In the genomic region with DNA sequence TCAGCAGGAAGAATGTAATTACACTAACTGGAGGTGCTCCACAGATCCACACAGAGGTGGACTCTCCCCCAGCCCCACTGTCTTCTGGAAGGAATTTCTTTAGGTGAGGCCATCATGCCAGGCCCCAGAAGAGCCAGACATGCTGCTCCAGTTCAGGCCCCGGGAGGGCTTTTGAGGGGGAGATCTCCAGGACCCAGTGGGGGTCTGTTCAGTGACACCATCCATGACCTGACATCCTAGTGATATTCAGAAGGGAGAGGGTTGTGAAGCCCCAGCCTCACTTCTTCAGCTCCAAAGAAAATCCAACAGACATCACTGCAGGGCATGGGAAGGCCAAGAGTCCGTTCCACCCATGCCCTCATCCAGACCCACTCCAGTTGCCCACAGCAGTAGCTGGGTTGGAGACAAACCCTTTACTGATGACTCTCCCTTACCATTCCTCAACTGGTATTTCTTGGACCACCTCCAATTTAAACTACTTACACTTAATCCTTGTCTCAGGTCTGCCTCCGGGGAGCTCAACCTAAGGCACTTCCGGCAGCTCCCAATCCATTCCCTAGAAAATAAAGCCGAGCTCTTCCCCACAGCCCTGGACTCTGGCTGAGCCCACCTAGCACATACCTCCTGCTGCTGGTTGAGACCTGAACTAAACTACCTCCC, we compare ENCODE assay signal across 35 cellular contexts. TPM values are rescaled to one million over a fixed set of nuclear protein-coding genes. Genes with fewer than 3 reads are reported as not detected.
"Had no signal": no experiment of that assay in that cellular context is flagged by ENCODE, and none has a peak within 500 bp of the region (broad histone marks: within the 10 kb centered on the region; RNA-seq: fewer than 3 reads in every experiment).

No MANE protein-coding gene starts in this region.

- H3K4me3 Mint-ChIP-seq: activated CD8-positive, alpha-beta T cell treated with anti-CD3 and anti-CD28 coated beads for 36 hours; activated naive CD4-positive, alpha-beta T cell treated with anti-CD3 and anti-CD28 coated beads, Interleukin-2, amount 10 ng/mL, durations not matched to agents 7 days and 5 days; activated naive CD8-positive, alpha-beta T cell treated with anti-CD3 and anti-CD28 coated beads, Interleukin-2, amount 10 ng/mL, durations not matched to agents 7 days and 5 days; activated T-cell treated with anti-CD3 and anti-CD28 coated beads, Interleukin-2, amount 50 U/mL, for 4 hours; dendritic cell treated with granulocyte-macrophage colony-stimulating factor and Interleukin-4, amounts not matched to agents 40 ng/mL and 50 ng/mL, for 4 days; natural killer cell treated with Interleukin-12 subunit alpha and Interleukin-12 subunit beta and Interleukin-15 and Interleukin-18, amount 100 ng/mL, for 72 hours; WTC11 had no signal

- H3K27ac Mint-ChIP-seq: activated CD8-positive, alpha-beta T cell treated with anti-CD3 and anti-CD28 coated beads for 36 hours; activated naive CD4-positive, alpha-beta T cell treated with anti-CD3 and anti-CD28 coated beads, Interleukin-2, amount 10 ng/mL, durations not matched to agents 7 days and 5 days; activated naive CD8-positive, alpha-beta T cell treated with anti-CD3 and anti-CD28 coated beads, Interleukin-2, amount 10 ng/mL, durations not matched to agents 7 days and 5 days; activated T-helper 2 cell treated with anti-CD3 and anti-CD28 coated beads, Interferon-gamma antibody, Interleukin-2, Interleukin-4, amounts not matched to agents 10 μg/mL and 5 μg/mL and 100 μg/mL, durations not matched to agents 14 hours and 24 hours and 36 hours; dendritic cell treated with granulocyte-macrophage colony-stimulating factor and Interleukin-4, amounts not matched to agents 40 ng/mL and 50 ng/mL, for 4 days; natural killer cell treated with Interleukin-12 subunit alpha and Interleukin-12 subunit beta and Interleukin-15 and Interleukin-18, amount 100 ng/mL, for 72 hours; progenitor cell of endocrine pancreas; WTC11 had no signal

- DNase-seq: activated CD4-positive, alpha-beta T cell treated with anti-CD3 and anti-CD28 coated beads for 1 hour; activated CD4-positive, alpha-beta T cell treated with anti-CD3 and anti-CD28 coated beads, Interleukin-2, amount 50 U/mL, for 1 hour; activated CD8-positive, alpha-beta T cell treated with anti-CD3 and anti-CD28 coated beads for 36 hours; activated naive CD4-positive, alpha-beta T cell treated with anti-CD3 and anti-CD28 coated beads, Interleukin-2, amount 10 ng/mL, durations not matched to agents 7 days and 5 days; activated naive CD8-positive, alpha-beta T cell treated with anti-CD3 and anti-CD28 coated beads, Interleukin-2, amount 10 ng/mL, durations not matched to agents 7 days and 5 days; activated T-cell treated with anti-CD3 and anti-CD28 coated beads, Interleukin-2, amount 50 U/mL, for 4 hours; central memory CD4-positive, alpha-beta T cell; gastrocnemius medialis; glutamatergic neuron; left lung; mesendoderm; mucosa of descending colon; ovary; right lobe of liver; stimulated activated CD4-positive, alpha-beta T cell treated with anti-CD3 and anti-CD28 coated beads, Interleukin-2, amount 100 ng/mL, for 48 hours; stimulated activated naive CD4-positive, alpha-beta T cell treated with Interleukin-2 at 50 U/mL for 16 hours; T-helper 2 cell; testis; transverse colon had no signal

- H3K27ac ChIP-seq: ascending aorta, breast epithelium, epithelial cell of prostate, gastrocnemius medialis, left lung, neutrophil, ovary, right lobe of liver, testis, transverse colon had no signal

- H3K9me3 Mint-ChIP-seq: activated CD8-positive, alpha-beta T cell treated with anti-CD3 and anti-CD28 coated beads for 36 hours; activated naive CD4-positive, alpha-beta T cell treated with anti-CD3 and anti-CD28 coated beads, Interleukin-2, amount 10 ng/mL, durations not matched to agents 7 days and 5 days; activated naive CD8-positive, alpha-beta T cell treated with anti-CD3 and anti-CD28 coated beads, Interleukin-2, amount 10 ng/mL, durations not matched to agents 7 days and 5 days; activated T-cell treated with anti-CD3 and anti-CD28 coated beads, Interleukin-2, amount 50 U/mL, for 4 hours; activated T-helper 2 cell treated with anti-CD3 and anti-CD28 coated beads, Interferon-gamma antibody, Interleukin-2, Interleukin-4, amounts not matched to agents 10 μg/mL and 5 μg/mL and 100 μg/mL, durations not matched to agents 14 hours and 24 hours and 36 hours; dendritic cell treated with granulocyte-macrophage colony-stimulating factor and Interleukin-4, amounts not matched to agents 40 ng/mL and 50 ng/mL, for 4 days; natural killer cell treated with Interleukin-12 subunit alpha and Interleukin-12 subunit beta and Interleukin-15 and Interleukin-18, amount 100 ng/mL, for 72 hours had no signal

- H3K36me3 Mint-ChIP-seq: activated naive CD4-positive, alpha-beta T cell treated with anti-CD3 and anti-CD28 coated beads, Interleukin-2, amount 10 ng/mL, durations not matched to agents 7 days and 5 days; activated naive CD8-positive, alpha-beta T cell treated with anti-CD3 and anti-CD28 coated beads, Interleukin-2, amount 10 ng/mL, durations not matched to agents 7 days and 5 days; natural killer cell treated with Interleukin-12 subunit alpha and Interleukin-12 subunit beta and Interleukin-15 and Interleukin-18, amount 100 ng/mL, for 72 hours had no signal

- FAIRE-seq: endometrium, islet of Langerhans, urothelium cell line had no signal

- H3K36me3 ChIP-seq: ascending aorta, breast epithelium, gastrocnemius medialis, left lung, neutrophil, ovary, right lobe of liver, transverse colon had no signal

- H3K27me3 Mint-ChIP-seq: activated naive CD4-positive, alpha-beta T cell treated with anti-CD3 and anti-CD28 coated beads, Interleukin-2, amount 10 ng/mL, durations not matched to agents 7 days and 5 days had no signal

- H3K9me3 ChIP-seq: ascending aorta, breast epithelium, gastrocnemius medialis, left lung, mucosa of descending colon, neutrophil, ovary, right lobe of liver, testis, transverse colon had no signal

- H3K4me1 Mint-ChIP-seq: activated naive CD4-positive, alpha-beta T cell treated with anti-CD3 and anti-CD28 coated beads, Interleukin-2, amount 10 ng/mL, durations not matched to agents 7 days and 5 days; activated naive CD8-positive, alpha-beta T cell treated with anti-CD3 and anti-CD28 coated beads, Interleukin-2, amount 10 ng/mL, durations not matched to agents 7 days and 5 days had no signal

- H3K27me3 ChIP-seq: ascending aorta, breast epithelium, neutrophil, ovary, right lobe of liver, testis, transverse colon had no signal

- ATAC-seq: activated CD8-positive, alpha-beta T cell treated with anti-CD3 and anti-CD28 coated beads for 36 hours; activated T-cell treated with anti-CD3 and anti-CD28 coated beads, Interleukin-2, amount 50 U/mL, for 4 hours; gastrocnemius medialis; left lung; mucosa of descending colon; natural killer cell treated with Interleukin-12 subunit alpha and Interleukin-12 subunit beta and Interleukin-15 and Interleukin-18, amount 100 ng/mL, for 72 hours; right lobe of liver; WTC11 had no signal

- H3K4me3 ChIP-seq: ascending aorta, breast epithelium, gastrocnemius medialis, left lung, lung, mucosa of descending colon, ovary, right lobe of liver, testis, transverse colon had no signal

- H3K4me1 ChIP-seq: ascending aorta, breast epithelium, gastrocnemius medialis, left lung, right lobe of liver, testis, transverse colon had no signal

RNA-seq across cellular contexts. Expression of a gene that starts 39.2 kb away (rescaled TPM):
- total RNA-seq: activated CD8-positive, alpha-beta T cell treated with anti-CD3 and anti-CD28 coated beads for 36 hours; activated naive CD8-positive, alpha-beta T cell treated with anti-CD3 and anti-CD28 coated beads, Interleukin-2, amount 10 ng/mL, durations not matched to agents 7 days and 5 days; activated T-cell treated with anti-CD3 and anti-CD28 coated beads, Interleukin-2, amount 50 U/mL, for 4 hours; activated T-helper 2 cell treated with anti-CD3 and anti-CD28 coated beads, Interferon-gamma antibody, Interleukin-2, Interleukin-4, amounts not matched to agents 10 μg/mL and 5 μg/mL and 100 μg/mL, durations not matched to agents 14 hours and 24 hours and 36 hours; myocyte; natural killer cell treated with Interleukin-12 subunit alpha and Interleukin-12 subunit beta and Interleukin-15 and Interleukin-18, amount 100 ng/mL, for 72 hours had no signal

RNA-seq across cellular contexts. Expression of a gene that starts 50.9 kb away (rescaled TPM):
- total RNA-seq: activated CD8-positive, alpha-beta T cell treated with anti-CD3 and anti-CD28 coated beads for 36 hours; activated naive CD8-positive, alpha-beta T cell treated with anti-CD3 and anti-CD28 coated beads, Interleukin-2, amount 10 ng/mL, durations not matched to agents 7 days and 5 days; activated T-cell treated with anti-CD3 and anti-CD28 coated beads, Interleukin-2, amount 50 U/mL, for 4 hours; activated T-helper 2 cell treated with anti-CD3 and anti-CD28 coated beads, Interferon-gamma antibody, Interleukin-2, Interleukin-4, amounts not matched to agents 10 μg/mL and 5 μg/mL and 100 μg/mL, durations not matched to agents 14 hours and 24 hours and 36 hours; ascending aorta; breast epithelium; gastrocnemius medialis; left lung; lung; mucosa of descending colon; myocyte; natural killer cell treated with Interleukin-12 subunit alpha and Interleukin-12 subunit beta and Interleukin-15 and Interleukin-18, amount 100 ng/mL, for 72 hours; ovary; progenitor cell of endocrine pancreas; renal cortical epithelial cell; right lobe of liver; skeletal muscle tissue; transverse colon had no signal
- polyA plus RNA-seq: lung, ovary had no signal
